16 cellular contexts compared by ENCODE assay signal in the genomic region with DNA sequence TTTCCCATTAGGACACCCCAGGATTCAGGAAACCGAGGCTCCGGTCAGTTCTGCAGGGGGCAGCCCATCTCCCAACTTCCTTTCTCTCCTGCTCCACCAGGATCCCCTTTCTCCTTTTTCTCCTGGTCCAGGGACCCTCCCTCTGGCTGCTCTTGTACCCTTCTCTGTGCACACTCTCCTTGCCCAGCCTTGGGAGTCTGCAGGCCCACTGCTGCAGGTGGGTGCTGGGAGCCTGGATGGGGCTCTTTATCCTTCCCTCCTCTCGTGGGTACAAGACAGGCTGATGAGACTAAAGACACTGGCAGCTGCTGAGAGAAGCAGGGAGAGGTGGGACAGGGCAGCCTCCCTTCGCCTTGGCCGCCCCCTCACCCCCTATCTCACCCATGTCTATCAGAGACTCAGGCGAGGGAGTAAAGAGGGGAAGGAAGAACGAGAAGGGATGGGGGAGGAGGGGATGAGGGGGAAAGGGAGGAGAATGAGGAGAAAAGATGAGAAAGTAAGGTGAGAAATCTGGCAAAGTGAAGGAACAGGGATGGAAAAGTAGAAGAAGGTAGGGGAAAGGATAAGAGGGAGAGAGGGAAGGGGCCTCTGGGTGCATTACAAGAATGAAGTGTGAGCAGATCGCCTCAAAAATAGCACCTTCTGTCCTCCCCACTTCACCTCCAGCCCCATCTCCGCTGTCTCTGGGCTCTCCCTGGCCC.
"Had no signal": no experiment of that assay in that cellular context is flagged by ENCODE, and none has a peak within 500 bp of the region (broad histone marks: within the 10 kb centered on the region; RNA-seq: fewer than 3 reads in every experiment).

No MANE protein-coding gene starts in this region.

- H3K9ac ChIP-seq: neural progenitor cell had no signal

- ATAC-seq: activated T-helper 17 cell treated with anti-CD3 and anti-CD28 coated beads, Interleukin-2, amount 50 U/mL, for 72 hours; pancreas had no signal

- H3K4me1 ChIP-seq: neural progenitor cell, pancreas had no signal

- H3K4me3 Mint-ChIP-seq: activated T-helper 17 cell treated with anti-CD3 and anti-CD28 coated beads, Interleukin-2, amount 50 U/mL, for 72 hours; brain; neural progenitor cell had no signal

- H3K4me1 Mint-ChIP-seq: activated T-helper 17 cell treated with anti-CD3 and anti-CD28 coated beads, Interleukin-2, amount 50 U/mL, for 72 hours; brain; neural progenitor cell had no signal

- H3K27me3 ChIP-seq: neural progenitor cell, pancreas, tibial artery had no signal

- H3K4me2 ChIP-seq: neural progenitor cell had no signal

- DNase-seq: activated CD4-positive, alpha-beta T cell treated with anti-CD3 and anti-CD28 coated beads, Interleukin-2, amount 50 U/mL, for 4 hours; activated naive CD4-positive, alpha-beta T cell treated with anti-CD3 and anti-CD28 coated beads, Interleukin-2, amount 50 U/mL, for 16 hours; activated T-cell treated with anti-CD3 and anti-CD28 coated beads for 4 hours; amygdala; cerebellar nuclear complex; foreskin melanocyte; left ventricle myocardium inferior; mesendoderm; pancreas; SIG-M5; T-helper 2 cell had no signal

- H3K27ac ChIP-seq: left ventricle myocardium inferior, neural progenitor cell, pancreas, skin epidermis, tibial artery had no signal

- H3K9me3 ChIP-seq: left ventricle myocardium inferior, pancreas, tibial artery had no signal

- H2AFZ ChIP-seq: neural progenitor cell had no signal

- H3K36me3 Mint-ChIP-seq: brain, neural progenitor cell had no signal

- H3K27ac Mint-ChIP-seq: activated T-helper 17 cell treated with anti-CD3 and anti-CD28 coated beads, Interleukin-2, amount 50 U/mL, for 72 hours; brain; neural progenitor cell had no signal

- H3K36me3 ChIP-seq: left ventricle myocardium inferior, neural progenitor cell, pancreas, tibial artery had no signal

- H3K4me3 ChIP-seq: left ventricle myocardium inferior, neural progenitor cell, pancreas, skin epidermis, tibial artery had no signal

- H3K9me3 Mint-ChIP-seq: activated T-helper 17 cell treated with anti-CD3 and anti-CD28 coated beads, Interleukin-2, amount 50 U/mL, for 72 hours had no signal
